1 cellular context compared by ENCODE assay signal in genomic region chr13:18921063-18921462, GRCh38.
TF ChIP-seq lines count a peak whose summit lies in the region.

No MANE protein-coding gene starts in this region.

TF ChIP-seq in K562, 482 proteins besides CTCF, POLR2A, EP300 and RAD21 (continued from another document and continues in another):
- TF ChIP-seq, protein P1, sequence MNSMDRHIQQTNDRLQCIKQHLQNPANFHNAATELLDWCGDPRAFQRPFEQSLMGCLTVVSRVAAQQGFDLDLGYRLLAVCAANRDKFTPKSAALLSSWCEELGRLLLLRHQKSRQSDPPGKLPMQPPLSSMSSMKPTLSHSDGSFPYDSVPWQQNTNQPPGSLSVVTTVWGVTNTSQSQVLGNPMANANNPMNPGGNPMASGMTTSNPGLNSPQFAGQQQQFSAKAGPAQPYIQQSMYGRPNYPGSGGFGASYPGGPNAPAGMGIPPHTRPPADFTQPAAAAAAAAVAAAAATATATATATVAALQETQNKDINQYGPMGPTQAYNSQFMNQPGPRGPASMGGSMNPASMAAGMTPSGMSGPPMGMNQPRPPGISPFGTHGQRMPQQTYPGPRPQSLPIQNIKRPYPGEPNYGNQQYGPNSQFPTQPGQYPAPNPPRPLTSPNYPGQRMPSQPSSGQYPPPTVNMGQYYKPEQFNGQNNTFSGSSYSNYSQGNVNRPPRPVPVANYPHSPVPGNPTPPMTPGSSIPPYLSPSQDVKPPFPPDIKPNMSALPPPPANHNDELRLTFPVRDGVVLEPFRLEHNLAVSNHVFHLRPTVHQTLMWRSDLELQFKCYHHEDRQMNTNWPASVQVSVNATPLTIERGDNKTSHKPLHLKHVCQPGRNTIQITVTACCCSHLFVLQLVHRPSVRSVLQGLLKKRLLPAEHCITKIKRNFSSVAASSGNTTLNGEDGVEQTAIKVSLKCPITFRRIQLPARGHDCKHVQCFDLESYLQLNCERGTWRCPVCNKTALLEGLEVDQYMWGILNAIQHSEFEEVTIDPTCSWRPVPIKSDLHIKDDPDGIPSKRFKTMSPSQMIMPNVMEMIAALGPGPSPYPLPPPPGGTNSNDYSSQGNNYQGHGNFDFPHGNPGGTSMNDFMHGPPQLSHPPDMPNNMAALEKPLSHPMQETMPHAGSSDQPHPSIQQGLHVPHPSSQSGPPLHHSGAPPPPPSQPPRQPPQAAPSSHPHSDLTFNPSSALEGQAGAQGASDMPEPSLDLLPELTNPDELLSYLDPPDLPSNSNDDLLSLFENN (IDR thresholded peaks at IDR 0.05; ENCODE audit: low read depth in 2 of 2, low read length in 2 of 2): peak in 1 of 2 experiments; percentile 54; a peak in 1 of 4 replicates
- TF ChIP-seq RREB1 (CRISPR knock-in tag; IDR thresholded peaks at IDR 0.05): no peak
- no peak for TF ChIP-seq YY1 (IDR thresholded peaks at IDR 0.05; ENCODE audit: borderline replicate concordance in 1 of 3, control insufficient read depth in 1 of 3, extremely low read depth in 1 of 3, insufficient read depth in 3 of 3, insufficient read length in 1 of 3, insufficient replicate concordance in 2 of 3, low read depth in 1 of 3, low read length in 2 of 3)
- TF ChIP-seq USF2 (CRISPR knock-in tag; IDR thresholded peaks at IDR 0.05): no peak
- TF ChIP-seq FOXJ2 (tag; IDR thresholded peaks at IDR 0.05): no peak
- no peak for TF ChIP-seq ELK3 (CRISPR knock-in tag; IDR thresholded peaks at IDR 0.05)
- TF ChIP-seq RNF2 (IDR thresholded peaks at IDR 0.05): no peak
- TF ChIP-seq SMARCE1 (IDR thresholded peaks at IDR 0.05): peak; percentile 47; the same call in 1 of the 2 replicates
- no peak for TF ChIP-seq STAT5B (CRISPR knock-in tag; IDR thresholded peaks at IDR 0.05)
- no peak for TF ChIP-seq REST (CRISPR knock-in tag; IDR thresholded peaks at IDR 0.05; ENCODE audit: low read depth)
- TF ChIP-seq ZNF76 (CRISPR knock-in tag; IDR thresholded peaks at IDR 0.05; ENCODE audit: borderline replicate concordance): no peak
- TF ChIP-seq ZNF707 (CRISPR knock-in tag; conservative IDR thresholded peaks at IDR 0.05): no peak
- TF ChIP-seq ZNF518B (CRISPR knock-in tag; IDR thresholded peaks at IDR 0.05): no peak
- no peak for TF ChIP-seq MTA1 (IDR thresholded peaks at IDR 0.05; ENCODE audit: borderline replicate concordance)
- peak; percentile 74 for TF ChIP-seq MTA2 (IDR thresholded peaks at IDR 0.05; ENCODE audit: low read depth)
- TF ChIP-seq ZNF511 (CRISPR knock-in tag; IDR thresholded peaks at IDR 0.05): no peak
- TF ChIP-seq TAF9B (IDR thresholded peaks at IDR 0.05; ENCODE audit: partially characterized antibody): no peak
- TF ChIP-seq ZFPM2 (CRISPR knock-in tag; IDR thresholded peaks at IDR 0.05): no peak
- TF ChIP-seq XRCC3 (IDR thresholded peaks at IDR 0.05): no peak
- TF ChIP-seq USF1 (CRISPR knock-in tag; IDR thresholded peaks at IDR 0.05): no peak
- TF ChIP-seq TCFL5 (CRISPR knock-in tag; conservative IDR thresholded peaks at IDR 0.05): no peak
- TF ChIP-seq, protein P2, sequence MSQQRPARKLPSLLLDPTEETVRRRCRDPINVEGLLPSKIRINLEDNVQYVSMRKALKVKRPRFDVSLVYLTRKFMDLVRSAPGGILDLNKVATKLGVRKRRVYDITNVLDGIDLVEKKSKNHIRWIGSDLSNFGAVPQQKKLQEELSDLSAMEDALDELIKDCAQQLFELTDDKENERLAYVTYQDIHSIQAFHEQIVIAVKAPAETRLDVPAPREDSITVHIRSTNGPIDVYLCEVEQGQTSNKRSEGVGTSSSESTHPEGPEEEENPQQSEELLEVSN (IDR thresholded peaks at IDR 0.05; ENCODE audit: borderline replicate concordance in 1 of 2, extremely low read depth in 1 of 2, insufficient read depth in 1 of 2, insufficient read length in 1 of 2, low read depth in 1 of 2, low read length in 1 of 2, poor library complexity in 1 of 2, severe bottlenecking in 1 of 2): no peak
- TF ChIP-seq TCF15 (CRISPR knock-in tag; IDR thresholded peaks at IDR 0.05): no peak
- TF ChIP-seq LARP7 (IDR thresholded peaks at IDR 0.05): no peak
- TF ChIP-seq CSDE1 (IDR thresholded peaks at IDR 0.05): no peak
- TF ChIP-seq KLF16 (IDR thresholded peaks at IDR 0.05): peak; percentile 88
- no peak for TF ChIP-seq RBM39 (optimal IDR thresholded peaks at IDR 0.05; ENCODE audit: low read depth, low read length)
- TF ChIP-seq MCM7 (IDR thresholded peaks at IDR 0.05): no peak
- no peak for TF ChIP-seq CBX5 (IDR thresholded peaks at IDR 0.05; ENCODE audit: borderline replicate concordance, low read depth)
- TF ChIP-seq ZFP91 (CRISPR knock-in tag; IDR thresholded peaks at IDR 0.05): no peak
- TF ChIP-seq CBFA2T3 (IDR thresholded peaks at IDR 0.05): peak; percentile 87
- no peak for TF ChIP-seq SNRNP70 (optimal IDR thresholded peaks at IDR 0.05; ENCODE audit: low read depth, low read length)
- TF ChIP-seq SMAD4 (CRISPR knock-in tag; conservative IDR thresholded peaks at IDR 0.05): no peak
- no peak for TF ChIP-seq ZNF444 (CRISPR knock-in tag; IDR thresholded peaks at IDR 0.05)
- TF ChIP-seq NCOR1 (IDR thresholded peaks at IDR 0.05): peak; percentile 80
- TF ChIP-seq MEIS2 (IDR thresholded peaks at IDR 0.05; ENCODE audit: partially characterized antibody): peak; percentile 85
